ENCODE assay signal across 10 cellular contexts in the genomic region with DNA sequence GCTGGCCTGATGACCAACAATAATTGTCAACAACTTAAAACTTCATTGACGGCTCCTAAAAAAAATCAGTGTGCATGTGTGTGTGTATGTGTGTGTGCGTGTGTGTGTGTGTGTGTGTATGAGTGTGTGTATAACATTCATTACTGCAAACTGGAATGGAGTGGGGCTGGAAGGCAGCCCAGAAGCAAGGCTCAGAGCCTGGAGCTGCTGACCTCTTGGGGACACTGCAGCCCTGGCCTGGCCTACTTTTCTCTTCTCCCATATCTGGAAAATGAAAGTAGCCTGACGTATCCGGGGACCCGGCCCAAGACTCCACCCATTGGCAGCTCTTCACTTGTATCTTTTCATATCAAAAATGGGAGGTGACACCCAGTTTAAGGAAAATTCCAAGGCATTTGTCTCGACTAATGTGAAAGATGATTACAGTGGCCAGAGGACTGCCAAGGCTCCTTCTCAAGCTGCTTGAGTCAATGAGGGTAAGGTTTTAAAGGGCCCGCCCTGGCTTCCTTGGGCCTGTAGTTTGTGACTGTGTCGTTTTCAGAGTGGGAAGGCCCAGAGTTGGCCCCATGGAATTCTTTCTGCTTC.
DNase-seq lines count a peak whose midpoint lies in the region; ATAC-seq, FAIRE-seq and TF ChIP-seq lines count a peak whose summit lies in the region.
"Had no signal": no experiment of that assay in that cellular context is flagged by ENCODE, and none has a peak within 500 bp of the region (broad histone marks: within the 10 kb centered on the region; RNA-seq: fewer than 3 reads in every experiment).

No MANE protein-coding gene starts in this region.

- H4K20me1 ChIP-seq in smooth muscle cell (ENCODE audit: low read depth), result no peaks in the 10 kb centered on the region

- DNase-seq in H54 (ENCODE audit: insufficient read length, low spot score), result peak; percentile 70
- DNase-seq in smooth muscle cell (lab: John Stamatoyannopoulos, UW; ENCODE audit: unreplicated experiment), result no peak
- DNase-seq in DMS79 treated with DMSO at 0.1 percent for 48 hours (lab: John Stamatoyannopoulos, UW), result no peak
- DNase-seq in NCI-H1048 (lab: John Stamatoyannopoulos, UW), result no peak
- DNase-seq: NCI-H774 had no signal

- no peak overlapping the region for H3K4me3 ChIP-seq in smooth muscle cell

- H3K4me1 ChIP-seq in smooth muscle cell (ENCODE audit: low read depth), result peaks cover 4% of the 10 kb centered on the region

- no peaks in the 10 kb centered on the region for H3K36me3 ChIP-seq in smooth muscle cell (ENCODE audit: low read depth)

- H3K4me2 ChIP-seq in smooth muscle cell, result no peak overlapping the region

- H3K27ac ChIP-seq in cingulate gyrus (ENCODE audit: low read depth, low read length) (peak overlapping the region; percentile 30), layer of hippocampus (ENCODE audit: low read depth, low read length) (peak overlapping the region; percentile 18), smooth muscle cell (ENCODE audit: low read depth) (peak overlapping the region; percentile 44)

- TF ChIP-seq CTCF in smooth muscle cell (IDR thresholded peaks at IDR 0.05; ENCODE audit: borderline replicate concordance, insufficient read depth, poor library complexity, severe bottlenecking), result no peak

- no peak for TF ChIP-seq POLR2A in H54 (IDR thresholded peaks at IDR 0.05; ENCODE audit: low read depth, low read length)

- ATAC-seq in HG03457 (IDR thresholded peaks at IDR 0.05; ENCODE audit: unreplicated experiment), result no peak
- no peak for ATAC-seq in HG03469 (IDR thresholded peaks at IDR 0.05; ENCODE audit: unreplicated experiment)

- H3K27me3 ChIP-seq in layer of hippocampus (ENCODE audit: control insufficient read depth, insufficient read depth, low read length) (no peaks in the 10 kb centered on the region), smooth muscle cell (ENCODE audit: low read depth) (no peaks in the 10 kb centered on the region)

- no peak overlapping the region for H3K9ac ChIP-seq in smooth muscle cell (ENCODE audit: low read depth)

- H2AFZ ChIP-seq in smooth muscle cell (ENCODE audit: low read depth), result peak overlapping the region; percentile 31

- peaks cover 20% of the 10 kb centered on the region for H3F3A ChIP-seq in smooth muscle cell (ENCODE audit: low read depth)

- 73% methylated on average over 8 of the region's 8 CpGs for WGBS in smooth muscle cell (ENCODE audit: low lambda C conversion rate)

- no peaks in the 10 kb centered on the region for H3K9me3 ChIP-seq in smooth muscle cell (replicated peaks; ENCODE audit: low read depth)

- no peaks in the 10 kb centered on the region for H3K79me2 ChIP-seq in smooth muscle cell (ENCODE audit: low read depth)

- FAIRE-seq in H54 (lab: Jason Lieb, UNC), result peak; percentile 36
- FAIRE-seq: bronchial epithelial cell had no signal
